Comparison of ENCODE assay signal across 1 cellular context in genomic region chr10:108147346-108147745, GRCh38.
TF ChIP-seq lines count a peak whose summit lies in the region.

No MANE protein-coding gene starts in this region.

TF ChIP-seq in GM12878, 131 proteins besides CTCF, POLR2A, EP300 and RAD21 (continued from another document):
- TF ChIP-seq, protein P1, sequence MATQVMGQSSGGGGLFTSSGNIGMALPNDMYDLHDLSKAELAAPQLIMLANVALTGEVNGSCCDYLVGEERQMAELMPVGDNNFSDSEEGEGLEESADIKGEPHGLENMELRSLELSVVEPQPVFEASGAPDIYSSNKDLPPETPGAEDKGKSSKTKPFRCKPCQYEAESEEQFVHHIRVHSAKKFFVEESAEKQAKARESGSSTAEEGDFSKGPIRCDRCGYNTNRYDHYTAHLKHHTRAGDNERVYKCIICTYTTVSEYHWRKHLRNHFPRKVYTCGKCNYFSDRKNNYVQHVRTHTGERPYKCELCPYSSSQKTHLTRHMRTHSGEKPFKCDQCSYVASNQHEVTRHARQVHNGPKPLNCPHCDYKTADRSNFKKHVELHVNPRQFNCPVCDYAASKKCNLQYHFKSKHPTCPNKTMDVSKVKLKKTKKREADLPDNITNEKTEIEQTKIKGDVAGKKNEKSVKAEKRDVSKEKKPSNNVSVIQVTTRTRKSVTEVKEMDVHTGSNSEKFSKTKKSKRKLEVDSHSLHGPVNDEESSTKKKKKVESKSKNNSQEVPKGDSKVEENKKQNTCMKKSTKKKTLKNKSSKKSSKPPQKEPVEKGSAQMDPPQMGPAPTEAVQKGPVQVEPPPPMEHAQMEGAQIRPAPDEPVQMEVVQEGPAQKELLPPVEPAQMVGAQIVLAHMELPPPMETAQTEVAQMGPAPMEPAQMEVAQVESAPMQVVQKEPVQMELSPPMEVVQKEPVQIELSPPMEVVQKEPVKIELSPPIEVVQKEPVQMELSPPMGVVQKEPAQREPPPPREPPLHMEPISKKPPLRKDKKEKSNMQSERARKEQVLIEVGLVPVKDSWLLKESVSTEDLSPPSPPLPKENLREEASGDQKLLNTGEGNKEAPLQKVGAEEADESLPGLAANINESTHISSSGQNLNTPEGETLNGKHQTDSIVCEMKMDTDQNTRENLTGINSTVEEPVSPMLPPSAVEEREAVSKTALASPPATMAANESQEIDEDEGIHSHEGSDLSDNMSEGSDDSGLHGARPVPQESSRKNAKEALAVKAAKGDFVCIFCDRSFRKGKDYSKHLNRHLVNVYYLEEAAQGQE (IDR thresholded peaks at IDR 0.05; ENCODE audit: low read depth, low read length), result no peak
- TF ChIP-seq CUX1 (IDR thresholded peaks at IDR 0.05; ENCODE audit: insufficient replicate concordance, low read depth, low read length), result no peak
- TF ChIP-seq, protein P2, sequence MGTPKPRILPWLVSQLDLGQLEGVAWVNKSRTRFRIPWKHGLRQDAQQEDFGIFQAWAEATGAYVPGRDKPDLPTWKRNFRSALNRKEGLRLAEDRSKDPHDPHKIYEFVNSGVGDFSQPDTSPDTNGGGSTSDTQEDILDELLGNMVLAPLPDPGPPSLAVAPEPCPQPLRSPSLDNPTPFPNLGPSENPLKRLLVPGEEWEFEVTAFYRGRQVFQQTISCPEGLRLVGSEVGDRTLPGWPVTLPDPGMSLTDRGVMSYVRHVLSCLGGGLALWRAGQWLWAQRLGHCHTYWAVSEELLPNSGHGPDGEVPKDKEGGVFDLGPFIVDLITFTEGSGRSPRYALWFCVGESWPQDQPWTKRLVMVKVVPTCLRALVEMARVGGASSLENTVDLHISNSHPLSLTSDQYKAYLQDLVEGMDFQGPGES (IDR thresholded peaks at IDR 0.05), result no peak
- TF ChIP-seq BACH1 (IDR thresholded peaks at IDR 0.05; ENCODE audit: borderline replicate concordance), result no peak
- TF ChIP-seq HDAC2 (IDR thresholded peaks at IDR 0.05), result no peak
- TF ChIP-seq NR2F1 (conservative IDR thresholded peaks at IDR 0.05), result peak; percentile 63
- no peak for TF ChIP-seq SIN3A (IDR thresholded peaks at IDR 0.05; ENCODE audit: low read depth, low read length)
